Comparison of ENCODE assay signal across 8 cellular contexts in genomic region chr3:194486540-194487288, GRCh38. TPM values are rescaled to one million over a fixed set of nuclear protein-coding genes. Genes with fewer than 3 reads are reported as not detected.
DNase-seq lines count a peak whose midpoint lies in the region; ATAC-seq, FAIRE-seq and TF ChIP-seq lines count a peak whose summit lies in the region.

ATP13A3 (minus strand) TSS chr3:194487002; CDS start chr3:194462190, 24,812 bp downstream.

- H3K9me3 ChIP-seq in adrenal gland (replicated peaks in 1 of 3) (no peaks in the 10 kb centered on the region), heart left ventricle (no peaks in the 10 kb centered on the region), upper lobe of right lung (no peaks in the 10 kb centered on the region)

- H3K4me3 ChIP-seq in adrenal gland (peak within 1 kb of the TSS; percentile 36 to 74 (median 63)), heart left ventricle (peak within 1 kb of the TSS; percentile 57 to 91 (median 72)), upper lobe of right lung (peak within 1 kb of the TSS; percentile 73)

- TF ChIP-seq POLR2A in GM12892 (IDR thresholded peaks at IDR 0.05; ENCODE audit: low read depth, low read length), result peak; percentile 69
- peak; percentile 71 to 91 for TF ChIP-seq POLR2A in adrenal gland (IDR thresholded peaks at IDR 0.05)
- peak in 1 of 2 donors; percentile 91 for TF ChIP-seq POLR2A in heart left ventricle (IDR thresholded peaks at IDR 0.05)

- peak; percentile 64 for ATAC-seq in HG02840 (IDR thresholded peaks at IDR 0.05; ENCODE audit: low FRiP score, unreplicated experiment)
- ATAC-seq in heart left ventricle, result peak; percentile 85 to 96 (median 94)
- ATAC-seq in upper lobe of right lung, result peak; percentile 95

- TF ChIP-seq CTCF in adrenal gland (IDR thresholded peaks at IDR 0.05) (no peak), heart left ventricle (IDR thresholded peaks at IDR 0.05) (peak in 1 of 12 donors; percentile 6), upper lobe of right lung (IDR thresholded peaks at IDR 0.05) (no peak)

- intact Hi-C loops in adrenal gland (cut with DNase I), result loop anchor here in 1 of 2 donors (5.0 kb wide), 1 partner anchor 36 kb away; no protein-coding TSS in a partner anchor
- intact Hi-C loops in heart left ventricle (cut with DNase I), result loop anchor here in 7 of 10 donors (1.0 to 5.0 kb wide), 3 partner anchors 14 to 91 kb away; no protein-coding TSS in a partner anchor
- intact Hi-C loops in posterior vena cava (cut with DNase I), result loop anchor here (5.0 kb wide), 2 partner anchors 101 to 441 kb away; no protein-coding TSS in a partner anchor
- intact Hi-C loops in upper lobe of right lung (cut with DNase I), result no loop called here

- H3K27ac ChIP-seq in adrenal gland (peak within 1 kb of the TSS; percentile 54 to 98 (median 90)), heart left ventricle (peak within 1 kb of the TSS; percentile 74 to 93 (median 91)), upper lobe of right lung (peak within 1 kb of the TSS; percentile 86)

- peak; percentile 51 for FAIRE-seq in GM12892 (lab: Jason Lieb, UNC)

- H3K27me3 ChIP-seq in adrenal gland (no peaks in the 10 kb centered on the region), heart left ventricle (no peaks in the 10 kb centered on the region), upper lobe of right lung (no peaks in the 10 kb centered on the region)

- DNase-seq in GM12892 (ENCODE audit: insufficient read length) (peak; percentile 91), NCI-H146 (lab: John Stamatoyannopoulos, UW) (peak; percentile 98), T-helper 1 cell (peak; percentile 86 to 95 (median 88)), adrenal gland (peak; percentile 89 to 95 (median 92)), heart left ventricle (peak; percentile 90 to 94 (median 93)), posterior vena cava (ENCODE audit: low spot score) (peak; percentile 97), upper lobe of right lung (peak; percentile 96)

- 0 to 1% (median 0%) methylated on average over 19 to 88 of the region's 99 CpGs for WGBS in adrenal gland, 4 donors
- 0 to 1% (median 0%) methylated on average over 8 to 96 of the region's 99 CpGs for WGBS in heart left ventricle, 4 donors

- no peaks in the 10 kb centered on the region for H3K36me3 ChIP-seq in adrenal gland (replicated peaks in 1 of 2)
- H3K36me3 ChIP-seq in heart left ventricle, result peaks cover 0 to 24% (median 5%) of the 10 kb centered on the region in 9 donors
- no peaks in the 10 kb centered on the region for H3K36me3 ChIP-seq in upper lobe of right lung

- H3K4me1 ChIP-seq in adrenal gland (replicated peaks in 1 of 2) (peaks cover 14 to 48% of the 10 kb centered on the region in 2 donors), heart left ventricle (peaks cover 0 to 79% (median 23%) of the 10 kb centered on the region in 12 donors), upper lobe of right lung (peaks cover 25% of the 10 kb centered on the region)

RNA-seq across cellular contexts. Expression of gene ATP13A3, which starts in this region (rescaled TPM):
- 54.8 TPM for polyA plus RNA-seq in GM12892 (2012; ENCODE audit: missing spikeins)
- total RNA-seq in adrenal gland (100 to 1,000 TPM in 3 of 8 donors, 10 to 100 TPM in 5; 30.6 to 111 (median 83.6) TPM), heart left ventricle (100 to 1,000 TPM in 5 of 9 donors, 10 to 100 TPM in 4; 37.8 to 237 (median 105) TPM), posterior vena cava (100 to 1,000 TPM in 1 of 2 donors, 10 to 100 TPM in 1; 86.3 to 152 TPM), upper lobe of right lung (101 TPM)
- polyA plus RNA-seq in adrenal gland (10 to 100 TPM; 17.6 to 43.2 (median 22.6) TPM), heart left ventricle (100 to 1,000 TPM in 1 of 2 donors, 10 to 100 TPM in 1; 26.6 to 117 TPM)

Comparison
In these comparisons a context has a peak if more than half of its experiments do, and no peak if none do; other contexts are left out.
1. Peak in every context shown above with its lines: DNase-seq, ATAC-seq, H3K4me3 ChIP-seq and H3K27ac ChIP-seq.